2 cellular contexts compared by ENCODE assay signal in genomic region chr5:34658023-34658422, GRCh38.
TF ChIP-seq lines count a peak whose summit lies in the region.

No MANE protein-coding gene starts in this region.

TF ChIP-seq in HEK293, 187 proteins besides CTCF, POLR2A, EP300 and RAD21 (continued from another document):
- peak; percentile 43; the same call in 1 of the 2 replicates for TF ChIP-seq PRDM6 (tag by site-specific recombination; IDR thresholded peaks at IDR 0.05)
- TF ChIP-seq ZNF488 (tag by site-specific recombination; IDR thresholded peaks at IDR 0.05): no peak
- no peak for TF ChIP-seq ZNF211 (tag by site-specific recombination; IDR thresholded peaks at IDR 0.05; ENCODE audit: low read depth)
- TF ChIP-seq ZFP37 (tag by site-specific recombination; IDR thresholded peaks at IDR 0.05): no peak
- TF ChIP-seq ZBTB1 (tag by site-specific recombination; IDR thresholded peaks at IDR 0.05): no peak
- TF ChIP-seq ZNF350 (tag by site-specific recombination; IDR thresholded peaks at IDR 0.05): no peak
- peak; percentile 34 for TF ChIP-seq KLF9 (tag by site-specific recombination; IDR thresholded peaks at IDR 0.05; ENCODE audit: low read depth)
- TF ChIP-seq ZNF843 (tag by site-specific recombination; IDR thresholded peaks at IDR 0.05): no peak
- TF ChIP-seq ZNF366 (tag by site-specific recombination; conservative IDR thresholded peaks at IDR 0.05): no peak
- TF ChIP-seq ZNF473 (tag by site-specific recombination; IDR thresholded peaks at IDR 0.05): no peak
- TF ChIP-seq ZNF701 (tag by site-specific recombination; IDR thresholded peaks at IDR 0.05): no peak
- TF ChIP-seq ZNF2 (tag by site-specific recombination; IDR thresholded peaks at IDR 0.05): no peak
- peak; percentile 36; the same call in 1 of the 2 replicates for TF ChIP-seq EGR2 (tag by site-specific recombination; IDR thresholded peaks at IDR 0.05; ENCODE audit: low read depth)
- TF ChIP-seq HOXD13 (CRISPR knock-in tag; IDR thresholded peaks at IDR 0.05; ENCODE audit: borderline replicate concordance): no peak
- TF ChIP-seq ZNF184 (tag by site-specific recombination; IDR thresholded peaks at IDR 0.05): no peak
- TF ChIP-seq PRDM1 (tag by site-specific recombination; IDR thresholded peaks at IDR 0.05): peak; percentile 82
- TF ChIP-seq ZNF248 (tag by site-specific recombination; IDR thresholded peaks at IDR 0.05): no peak
- TF ChIP-seq ZBTB10 (tag by site-specific recombination; IDR thresholded peaks at IDR 0.05): no peak
- peak; percentile 19; the same call in 1 of the 2 replicates for TF ChIP-seq SP7 (tag by site-specific recombination; IDR thresholded peaks at IDR 0.05)
- TF ChIP-seq HOXA7 (CRISPR knock-in tag; IDR thresholded peaks at IDR 0.05; ENCODE audit: borderline replicate concordance): no peak
- TF ChIP-seq ZBTB48 (tag by site-specific recombination; IDR thresholded peaks at IDR 0.05): no peak
- TF ChIP-seq MZF1 (tag by site-specific recombination; IDR thresholded peaks at IDR 0.05; ENCODE audit: borderline replicate concordance): no peak
- TF ChIP-seq ZFHX2 (tag by site-specific recombination; conservative IDR thresholded peaks at IDR 0.05): peak; percentile 26; the same call in 1 of the 2 replicates
TF ChIP-seq in HEK293: peak in this region for 7.

TF ChIP-seq in K562, 482 proteins besides CTCF, POLR2A, EP300 and RAD21 (continued from another document):
- TF ChIP-seq ZBED1 (IDR thresholded peaks at IDR 0.05): no peak
- no peak for TF ChIP-seq USF2 (CRISPR knock-in tag; IDR thresholded peaks at IDR 0.05)
- no peak for TF ChIP-seq ZNF347 (CRISPR knock-in tag; IDR thresholded peaks at IDR 0.05; ENCODE audit: low read depth)
- no peak for TF ChIP-seq RBM22 (IDR thresholded peaks at IDR 0.05; ENCODE audit: low read depth, low read length, poor library complexity, severe bottlenecking)
- TF ChIP-seq ZFP1 (CRISPR knock-in tag; IDR thresholded peaks at IDR 0.05): no peak
- TF ChIP-seq STAT5A (IDR thresholded peaks at IDR 0.05; ENCODE audit: borderline replicate concordance, low read length): no peak
- no peak for TF ChIP-seq U2AF1 (optimal IDR thresholded peaks at IDR 0.05; ENCODE audit: low read depth, low read length)
- TF ChIP-seq RBM39 (optimal IDR thresholded peaks at IDR 0.05; ENCODE audit: low read depth, low read length): no peak
- no peak for TF ChIP-seq RBBP5 (IDR thresholded peaks at IDR 0.05; ENCODE audit: borderline replicate concordance, insufficient read depth, low read length, poor library complexity, severe bottlenecking)
